10 cellular contexts compared by ENCODE assay signal in genomic region chr20:54221383-54221782, GRCh38.
DNase-seq lines count a peak whose midpoint lies in the region; ATAC-seq, FAIRE-seq and TF ChIP-seq lines count a peak whose summit lies in the region.
"Had no signal": no experiment of that assay in that cellular context is flagged by ENCODE, and none has a peak within 500 bp of the region (broad histone marks: within the 10 kb centered on the region; RNA-seq: fewer than 3 reads in every experiment).

No MANE protein-coding gene starts in this region.

- no peaks in the 10 kb centered on the region for H3K9me3 ChIP-seq in MM.1S (replicated peaks; ENCODE audit: insufficient read depth, low read length)
- H3K9me3 ChIP-seq: uterus had no signal

- peaks cover 24% of the 10 kb centered on the region for H3K4me1 Mint-ChIP-seq in dendritic cell treated with granulocyte-macrophage colony-stimulating factor and Interleukin-4, amounts not matched to agents 40 ng/mL and 50 ng/mL, for 4 days (ENCODE audit: low read depth)

- no peak for ATAC-seq in HG03095 (IDR thresholded peaks at IDR 0.05; ENCODE audit: unreplicated experiment)
- ATAC-seq: Right ventricle myocardium inferior had no signal

- no peaks in the 10 kb centered on the region for H4K20me1 ChIP-seq in MM.1S (ENCODE audit: insufficient read depth, low read length)

- TF ChIP-seq CTCF in MM.1S (IDR thresholded peaks at IDR 0.05; ENCODE audit: low read length): no peak

- H3K4me3 ChIP-seq in MM.1S (ENCODE audit: low read length): no peak overlapping the region
- H3K4me3 ChIP-seq: uterus had no signal

- H3K27ac Mint-ChIP-seq in dendritic cell treated with granulocyte-macrophage colony-stimulating factor and Interleukin-4, amounts not matched to agents 40 ng/mL and 50 ng/mL, for 4 days: peak overlapping the region; percentile 14

- H3K27ac ChIP-seq in MM.1S (ENCODE audit: low read length): peak overlapping the region; percentile 49; the same call in 1 of the 2 replicates
- H3K27ac ChIP-seq: uterus had no signal

- FAIRE-seq in GM18507 (lab: Jason Lieb, UNC): peak; percentile 15

- intact Hi-C loops in dendritic cell treated with granulocyte-macrophage colony-stimulating factor and Interleukin-4, amounts not matched to agents 40 ng/mL and 50 ng/mL, for 4 days (cut with micrococcal nuclease): no loop called here

- H3K79me2 ChIP-seq in MM.1S (ENCODE audit: low read length): no peaks in the 10 kb centered on the region

- no peaks in the 10 kb centered on the region for H3K27me3 Mint-ChIP-seq in dendritic cell treated with granulocyte-macrophage colony-stimulating factor and Interleukin-4, amounts not matched to agents 40 ng/mL and 50 ng/mL, for 4 days

- no peaks in the 10 kb centered on the region for H3K36me3 ChIP-seq in MM.1S (replicated peaks; ENCODE audit: insufficient read depth, low read length)
- H3K36me3 ChIP-seq: uterus had no signal

- H3K9me3 Mint-ChIP-seq in dendritic cell treated with granulocyte-macrophage colony-stimulating factor and Interleukin-4, amounts not matched to agents 40 ng/mL and 50 ng/mL, for 4 days: no peaks in the 10 kb centered on the region

- no peak overlapping the region for H3K9ac ChIP-seq in MM.1S (ENCODE audit: low read length)

- H2AFZ ChIP-seq in MM.1S (ENCODE audit: low read length): no peak overlapping the region

- no peak overlapping the region for H3K4me3 Mint-ChIP-seq in dendritic cell treated with granulocyte-macrophage colony-stimulating factor and Interleukin-4, amounts not matched to agents 40 ng/mL and 50 ng/mL, for 4 days

- no peaks in the 10 kb centered on the region for H3K27me3 ChIP-seq in MM.1S (replicated peaks; ENCODE audit: insufficient read depth, low read length)
- H3K27me3 ChIP-seq: uterus had no signal

- H3K4me2 ChIP-seq in MM.1S (ENCODE audit: low read depth, low read length): peak overlapping the region; percentile 12; the same call in 1 of the 2 replicates

- peaks cover 21% of the 10 kb centered on the region for H3K4me1 ChIP-seq in MM.1S (ENCODE audit: low read length)
- H3K4me1 ChIP-seq: uterus had no signal

- peaks cover 24% of the 10 kb centered on the region for H3K36me3 Mint-ChIP-seq in dendritic cell treated with granulocyte-macrophage colony-stimulating factor and Interleukin-4, amounts not matched to agents 40 ng/mL and 50 ng/mL, for 4 days (ENCODE audit: low read depth)

- no peaks in the 10 kb centered on the region for H3K9me2 ChIP-seq in MM.1S (replicated peaks; ENCODE audit: insufficient read depth, low read length)

- DNase-seq in CD1c-positive myeloid dendritic cell (ENCODE audit: extremely low spot score) (peak; percentile 24), GM18507 (ENCODE audit: extremely low spot score, insufficient read length, low read depth) (no peak), MM.1S (peak; percentile 54), RPMI8226 (no peak), NCI-H82 (lab: John Stamatoyannopoulos, UW) (no peak), NCI-H345 (lab: John Stamatoyannopoulos, UW) (no peak)
- DNase-seq: uterus had no signal

- H3F3A ChIP-seq in MM.1S (ENCODE audit: insufficient read depth, low read length): 0 out of 2 replicates have a peak, but pooled peaks cover 3% of the 10 kb centered on the region

Comparison
In these comparisons a context has a peak if more than half of its experiments do, and no peak if none do; other contexts are left out.
1. DNase-seq: peak in CD1c-positive myeloid dendritic cell (single experiment) and MM.1S (single experiment); none in GM18507 (single experiment), RPMI8226 (single experiment), NCI-H82 (single experiment) and NCI-H345 (single experiment).